8 cellular contexts compared by ENCODE assay signal in genomic region chr5:138542120-138542955, GRCh38. TPM values are rescaled to one million over a fixed set of nuclear protein-coding genes. Genes with fewer than 3 reads are reported as not detected.
DNase-seq lines count a peak whose midpoint lies in the region; ATAC-seq and TF ChIP-seq lines count a peak whose summit lies in the region.

No MANE protein-coding gene starts in this region.

- DNase-seq in COLO668 (lab: John Stamatoyannopoulos, UW; ENCODE audit: unreplicated experiment) (peak; percentile 9), right atrium auricular region (ENCODE audit: low spot score) (no peak)
- no peak for DNase-seq in activated T-helper 1 cell treated with anti-CD3 and anti-CD28 coated beads, Interleukin-12 subunit alpha, Interleukin-12 subunit beta, Interleukin-2, Interleukin-4 antibody, amounts not matched to agents 30 ng/mL and 10 ng/mL and 1 ng/mL, durations not matched to agents 14 hours and 24 hours and 36 hours (ENCODE audit: low spot score)
- no peak for DNase-seq in effector CD4-positive, alpha-beta T cell

- TF ChIP-seq CTCF in right atrium auricular region (IDR thresholded peaks at IDR 0.05), result no peak

- no peaks in the 10 kb centered on the region for H3K9me3 ChIP-seq in right atrium auricular region

- H3K4me3 ChIP-seq in right atrium auricular region (peak overlapping the region; percentile 98 to 100), skin epidermis (peak overlapping the region; percentile 68 to 99 (median 93))

- peak overlapping the region; percentile 100 for H3K27ac Mint-ChIP-seq in activated T-helper 1 cell treated with anti-CD3 and anti-CD28 coated beads, Interleukin-12 subunit alpha, Interleukin-12 subunit beta, Interleukin-2, Interleukin-4 antibody, amounts not matched to agents 30 ng/mL and 10 ng/mL and 1 ng/mL, durations not matched to agents 14 hours and 24 hours and 36 hours

- H3K27ac ChIP-seq in right atrium auricular region, result peak overlapping the region; percentile 96 to 100
- peak overlapping the region; percentile 81 to 100 (median 98) for H3K27ac ChIP-seq in skin epidermis

- H3K27me3 ChIP-seq in right atrium auricular region, result no peaks in the 10 kb centered on the region

- intact Hi-C loops in activated T-helper 1 cell treated with anti-CD3 and anti-CD28 coated beads, Interleukin-12 subunit alpha, Interleukin-12 subunit beta, Interleukin-2, Interleukin-4 antibody, amounts not matched to agents 30 ng/mL and 10 ng/mL and 1 ng/mL, durations not matched to agents 14 hours and 24 hours and 36 hours (cut with micrococcal nuclease), result loop anchor here (5.0 to 10.0 kb wide), 3 partner anchors 730 to 1022 kb away; partner anchors contain the start of genes HNRNPA0 and UBE2D2

- H3K36me3 Mint-ChIP-seq in activated T-helper 1 cell treated with anti-CD3 and anti-CD28 coated beads, Interleukin-12 subunit alpha, Interleukin-12 subunit beta, Interleukin-2, Interleukin-4 antibody, amounts not matched to agents 30 ng/mL and 10 ng/mL and 1 ng/mL, durations not matched to agents 14 hours and 24 hours and 36 hours (ENCODE audit: low read depth), result peaks cover 42% of the 10 kb centered on the region

- peak; percentile 9 for ATAC-seq in HG03097 (IDR thresholded peaks at IDR 0.05; ENCODE audit: low FRiP score, unreplicated experiment)
- no peak for ATAC-seq in GM18861 (IDR thresholded peaks at IDR 0.05; ENCODE audit: unreplicated experiment)
- ATAC-seq in HG02678 (IDR thresholded peaks at IDR 0.05; ENCODE audit: unreplicated experiment), result no peak

- no peaks in the 10 kb centered on the region for H3K9me3 Mint-ChIP-seq in activated T-helper 1 cell treated with anti-CD3 and anti-CD28 coated beads, Interleukin-12 subunit alpha, Interleukin-12 subunit beta, Interleukin-2, Interleukin-4 antibody, amounts not matched to agents 30 ng/mL and 10 ng/mL and 1 ng/mL, durations not matched to agents 14 hours and 24 hours and 36 hours

- H3K4me1 Mint-ChIP-seq in activated T-helper 1 cell treated with anti-CD3 and anti-CD28 coated beads, Interleukin-12 subunit alpha, Interleukin-12 subunit beta, Interleukin-2, Interleukin-4 antibody, amounts not matched to agents 30 ng/mL and 10 ng/mL and 1 ng/mL, durations not matched to agents 14 hours and 24 hours and 36 hours (ENCODE audit: low read depth), result peaks cover 48% of the 10 kb centered on the region

- H3K4me1 ChIP-seq in right atrium auricular region, result peaks cover 0 to 76% of the 10 kb centered on the region in 2 donors

- H3K36me3 ChIP-seq in right atrium auricular region, result no peaks in the 10 kb centered on the region

- H3K4me3 Mint-ChIP-seq in activated T-helper 1 cell treated with anti-CD3 and anti-CD28 coated beads, Interleukin-12 subunit alpha, Interleukin-12 subunit beta, Interleukin-2, Interleukin-4 antibody, amounts not matched to agents 30 ng/mL and 10 ng/mL and 1 ng/mL, durations not matched to agents 14 hours and 24 hours and 36 hours, result peak overlapping the region; percentile 99

- no peaks in the 10 kb centered on the region for H3K27me3 Mint-ChIP-seq in activated T-helper 1 cell treated with anti-CD3 and anti-CD28 coated beads, Interleukin-12 subunit alpha, Interleukin-12 subunit beta, Interleukin-2, Interleukin-4 antibody, amounts not matched to agents 30 ng/mL and 10 ng/mL and 1 ng/mL, durations not matched to agents 14 hours and 24 hours and 36 hours (ENCODE audit: insufficient read depth)

RNA-seq across cellular contexts. Expression of gene ETF1, which starts 0.7 kb away (rescaled TPM):
- total RNA-seq in activated T-helper 1 cell treated with anti-CD3 and anti-CD28 coated beads, Interleukin-12 subunit alpha, Interleukin-12 subunit beta, Interleukin-2, Interleukin-4 antibody, amounts not matched to agents 30 ng/mL and 10 ng/mL and 1 ng/mL, durations not matched to agents 14 hours and 24 hours and 36 hours, result 201 and 219 TPM in 2 replicates
- total RNA-seq in right atrium auricular region, result 10 to 100 TPM; 62.0 to 64.1 TPM

RNA-seq across cellular contexts. Expression of gene HSPA9, which starts 32.9 kb away (rescaled TPM):
- 372 and 383 TPM in 2 replicates for total RNA-seq in activated T-helper 1 cell treated with anti-CD3 and anti-CD28 coated beads, Interleukin-12 subunit alpha, Interleukin-12 subunit beta, Interleukin-2, Interleukin-4 antibody, amounts not matched to agents 30 ng/mL and 10 ng/mL and 1 ng/mL, durations not matched to agents 14 hours and 24 hours and 36 hours
- 100 to 1,000 TPM; 258 to 417 TPM for total RNA-seq in right atrium auricular region
